In the genomic region with DNA sequence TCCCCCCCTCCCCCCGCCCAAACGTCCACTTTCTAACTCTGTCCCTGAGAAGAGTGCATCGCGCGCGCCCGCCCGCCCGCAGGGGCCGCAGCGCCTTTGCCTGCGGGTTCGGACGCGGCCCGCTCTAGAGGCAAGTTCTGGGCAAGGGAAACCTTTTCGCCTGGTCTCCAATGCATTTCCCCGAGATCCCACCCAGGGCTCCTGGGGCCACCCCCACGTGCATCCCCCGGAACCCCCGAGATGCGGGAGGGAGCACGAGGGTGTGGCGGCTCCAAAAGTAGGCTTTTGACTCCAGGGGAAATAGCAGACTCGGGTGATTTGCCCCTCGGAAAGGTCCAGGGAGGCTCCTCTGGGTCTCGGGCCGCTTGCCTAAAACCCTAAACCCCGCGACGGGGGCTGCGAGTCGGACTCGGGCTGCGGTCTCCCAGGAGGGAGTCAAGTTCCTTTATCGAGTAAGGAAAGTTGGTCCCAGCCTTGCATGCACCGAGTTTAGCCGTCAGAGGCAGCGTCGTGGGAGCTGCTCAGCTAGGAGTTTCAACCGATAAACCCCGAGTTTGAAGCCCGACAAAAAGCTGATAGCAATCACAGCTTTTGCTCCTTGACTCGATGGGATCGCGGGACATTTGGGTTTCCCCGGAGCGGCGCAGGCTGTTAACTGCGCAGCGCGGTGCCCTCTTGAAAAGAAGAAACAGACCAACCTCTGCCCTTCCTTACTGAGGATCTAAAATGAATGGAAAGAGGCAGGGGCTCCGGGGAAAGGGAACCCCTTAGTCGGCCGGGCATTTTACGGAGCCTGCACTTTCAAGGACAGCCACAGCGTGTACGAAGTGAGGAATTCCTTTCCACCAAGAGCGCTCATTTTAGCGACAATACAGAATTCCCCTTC, we compare ENCODE assay signal across 9 cellular contexts.
A peak's percentile ranks its signal among the peaks of the same experiment; 100 is the strongest.
DNase-seq lines count a peak whose midpoint lies in the region; ATAC-seq, FAIRE-seq and TF ChIP-seq lines count a peak whose summit lies in the region.
"Had no signal": no experiment of that assay in that cellular context is flagged by ENCODE, and none has a peak within 500 bp of the region (broad histone marks: within the 10 kb centered on the region; RNA-seq: fewer than 3 reads in every experiment).

No MANE protein-coding gene starts in this region.

- peak; percentile 18 for TF ChIP-seq CTCF in epithelial cell of proximal tubule (conservative IDR thresholded peaks at IDR 0.05; ENCODE audit: low read depth, low read length)

- ATAC-seq in SK-N-SH treated with all-trans-retinoic acid at 6 μM for 48 hours = peak; percentile 6
- ATAC-seq in naive thymus-derived CD4-positive, alpha-beta T cell = no peak
- ATAC-seq in GM21619 (IDR thresholded peaks at IDR 0.05; ENCODE audit: unreplicated experiment) = no peak
- ATAC-seq in GM21528 (IDR thresholded peaks at IDR 0.05; ENCODE audit: low FRiP score, unreplicated experiment) = no peak
- ATAC-seq in GM18861 (IDR thresholded peaks at IDR 0.05; ENCODE audit: unreplicated experiment) = no peak

- H3K9me3 ChIP-seq in naive thymus-derived CD4-positive, alpha-beta T cell (ENCODE audit: control insufficient read depth in 2 of 3, low read length in 3 of 3) = no peaks in the 10 kb centered on the region

- H3K27ac ChIP-seq in naive thymus-derived CD4-positive, alpha-beta T cell (ENCODE audit: low read depth, low read length) = peak overlapping the region; percentile 86

- H3K36me3 ChIP-seq in naive thymus-derived CD4-positive, alpha-beta T cell (ENCODE audit: control insufficient read depth in 2 of 3, insufficient read depth in 3 of 3, low read length in 3 of 3) = no peaks in the 10 kb centered on the region

- peak overlapping the region; percentile 47 to 100 (median 67) for H3K4me3 Mint-ChIP-seq in naive thymus-derived CD4-positive, alpha-beta T cell

- peaks cover 0 to 27% (median 0%) of the 10 kb centered on the region in 5 donors for H3K27me3 Mint-ChIP-seq in naive thymus-derived CD4-positive, alpha-beta T cell

- peak; percentile 43 for FAIRE-seq in GM12891 (lab: Jason Lieb, UNC)

- no peak for TF ChIP-seq POLR2A in GM12891 (IDR thresholded peaks at IDR 0.05; ENCODE audit: low read depth, low read length)

- H3K4me1 Mint-ChIP-seq in naive thymus-derived CD4-positive, alpha-beta T cell = peaks cover 33 to 71% (median 65%) of the 10 kb centered on the region in 7 donors

- no peaks in the 10 kb centered on the region for H3K27me3 ChIP-seq in naive thymus-derived CD4-positive, alpha-beta T cell (ENCODE audit: control insufficient read depth in 2 of 2, insufficient read depth in 2 of 2, low read length in 2 of 2)

- peaks cover 13 to 27% of the 10 kb centered on the region in 2 donors for H3K4me1 ChIP-seq in naive thymus-derived CD4-positive, alpha-beta T cell (ENCODE audit: control insufficient read depth in 2 of 2, insufficient read depth in 2 of 2, low read length in 2 of 2)

- H3K27ac Mint-ChIP-seq in naive thymus-derived CD4-positive, alpha-beta T cell = peak overlapping the region in 8 of 9 donors; percentile 33 to 90 (median 61)

- no peak for DNase-seq in GM12891 (ENCODE audit: insufficient read length, low spot score)
- DNase-seq in epithelial cell of proximal tubule (ENCODE audit: low read depth) = no peak
- DNase-seq in naive thymus-derived CD4-positive, alpha-beta T cell = peak in 8 of 9 donors; percentile 13 to 31 (median 29)
- no peak for DNase-seq in SIG-M5 (lab: John Stamatoyannopoulos, UW)

- POLR2A ChIA-PET in naive thymus-derived CD4-positive, alpha-beta T cell (lab: Charles Lee) = interaction anchor here (0.7 to 4.3 kb wide), 7 partner anchors 9 to 509 kb away, joined by 3 to 51 read pairs (median 7); no protein-coding TSS in a partner anchor

- H3K4me3 ChIP-seq in epithelial cell of proximal tubule (ENCODE audit: low read depth, low read length) = peak overlapping the region; percentile 92
- no peak overlapping the region for H3K4me3 ChIP-seq in naive thymus-derived CD4-positive, alpha-beta T cell (ENCODE audit: low read length)
- H3K4me3 ChIP-seq: lung had no signal

- intact Hi-C loops in naive thymus-derived CD4-positive, alpha-beta T cell (cut with micrococcal nuclease) = loop anchor here in 1 of 2 donors (1.0 to 5.0 kb wide), 3 partner anchors 96 to 509 kb away; no protein-coding TSS in a partner anchor

- CTCF ChIA-PET in naive thymus-derived CD4-positive, alpha-beta T cell (lab: Charles Lee) = interaction anchor here (0.5 to 8.7 kb wide), 12 partner anchors 8 to 510 kb away, joined by 3 to 71 read pairs (median 4); a partner anchor contains a TSS

- H3K9me3 Mint-ChIP-seq in naive thymus-derived CD4-positive, alpha-beta T cell = peaks cover 0 to 3% (median 0%) of the 10 kb centered on the region in 11 donors

- peaks cover 0 to 15% (median under 1%) of the 10 kb centered on the region in 5 donors for H3K36me3 Mint-ChIP-seq in naive thymus-derived CD4-positive, alpha-beta T cell

TF ChIP-seq in GM12891, 5 proteins besides CTCF, POLR2A, EP300 and RAD21:
- TF ChIP-seq PAX5 (IDR thresholded peaks at IDR 0.05; ENCODE audit: insufficient read depth, low read length, severe bottlenecking) = no peak
TF ChIP-seq in GM12891: peak in this region for 0.

TF ChIP-seq in SK-N-SH treated with all-trans-retinoic acid at 6 μM for 48 hours, 23 proteins besides CTCF, POLR2A, EP300 and RAD21:
- no peak for TF ChIP-seq ZFP3 (CRISPR knock-in tag; IDR thresholded peaks at IDR 0.05)
- TF ChIP-seq, protein P1, sequence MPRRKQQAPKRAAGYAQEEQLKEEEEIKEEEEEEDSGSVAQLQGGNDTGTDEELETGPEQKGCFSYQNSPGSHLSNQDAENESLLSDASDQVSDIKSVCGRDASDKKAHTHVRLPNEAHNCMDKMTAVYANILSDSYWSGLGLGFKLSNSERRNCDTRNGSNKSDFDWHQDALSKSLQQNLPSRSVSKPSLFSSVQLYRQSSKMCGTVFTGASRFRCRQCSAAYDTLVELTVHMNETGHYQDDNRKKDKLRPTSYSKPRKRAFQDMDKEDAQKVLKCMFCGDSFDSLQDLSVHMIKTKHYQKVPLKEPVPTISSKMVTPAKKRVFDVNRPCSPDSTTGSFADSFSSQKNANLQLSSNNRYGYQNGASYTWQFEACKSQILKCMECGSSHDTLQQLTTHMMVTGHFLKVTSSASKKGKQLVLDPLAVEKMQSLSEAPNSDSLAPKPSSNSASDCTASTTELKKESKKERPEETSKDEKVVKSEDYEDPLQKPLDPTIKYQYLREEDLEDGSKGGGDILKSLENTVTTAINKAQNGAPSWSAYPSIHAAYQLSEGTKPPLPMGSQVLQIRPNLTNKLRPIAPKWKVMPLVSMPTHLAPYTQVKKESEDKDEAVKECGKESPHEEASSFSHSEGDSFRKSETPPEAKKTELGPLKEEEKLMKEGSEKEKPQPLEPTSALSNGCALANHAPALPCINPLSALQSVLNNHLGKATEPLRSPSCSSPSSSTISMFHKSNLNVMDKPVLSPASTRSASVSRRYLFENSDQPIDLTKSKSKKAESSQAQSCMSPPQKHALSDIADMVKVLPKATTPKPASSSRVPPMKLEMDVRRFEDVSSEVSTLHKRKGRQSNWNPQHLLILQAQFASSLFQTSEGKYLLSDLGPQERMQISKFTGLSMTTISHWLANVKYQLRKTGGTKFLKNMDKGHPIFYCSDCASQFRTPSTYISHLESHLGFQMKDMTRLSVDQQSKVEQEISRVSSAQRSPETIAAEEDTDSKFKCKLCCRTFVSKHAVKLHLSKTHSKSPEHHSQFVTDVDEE (CRISPR knock-in tag; IDR thresholded peaks at IDR 0.05) = no peak

Comparison
In these comparisons a context has a peak if more than half of its experiments do, and no peak if none do; other contexts are left out.
1. DNase-seq: peak in naive thymus-derived CD4-positive, alpha-beta T cell (8 of 9); none in GM12891 (single experiment), epithelial cell of proximal tubule (single experiment) and SIG-M5 (single experiment).